In genomic region chr2:166424841-166425240, GRCh38 we compare ENCODE assay signal across 34 cellular contexts. TPM values are rescaled to one million over a fixed set of nuclear protein-coding genes. Genes with fewer than 3 reads are reported as not detected.
"Had no signal": no experiment of that assay in that cellular context is flagged by ENCODE, and none has a peak within 500 bp of the region (broad histone marks: within the 10 kb centered on the region; RNA-seq: fewer than 3 reads in every experiment).

No MANE protein-coding gene starts in this region.

- H3K27ac ChIP-seq: adrenal gland, ascending aorta, cardiac muscle cell, VCaP had no signal

- ATAC-seq: activated CD8-positive, alpha-beta T cell treated with anti-CD3 and anti-CD28 coated beads for 36 hours; activated naive CD4-positive, alpha-beta T cell treated with anti-CD3 and anti-CD28 coated beads, Interleukin-2, amount 50 U/mL, for 72 hours; activated T-cell treated with anti-CD3 and anti-CD28 coated beads, Interleukin-2, amount 50 U/mL, for 4 hours; activated T-cell treated with anti-CD3 and anti-CD28 coated beads, Interleukin-2, amount 50 U/mL, for 72 hours; activated T-helper 17 cell treated with anti-CD3 and anti-CD28 coated beads, Interleukin-2, amount 50 U/mL, for 72 hours had no signal

- H3K9me3 ChIP-seq: adrenal gland, ascending aorta had no signal

- H3K27me3 ChIP-seq: adrenal gland, ascending aorta, cardiac muscle cell had no signal

- FAIRE-seq: bronchial epithelial cell, TTC549 had no signal

- H3K4me3 ChIP-seq: adrenal gland, ascending aorta, cardiac muscle cell had no signal

- H3K36me3 ChIP-seq: adrenal gland, ascending aorta, cardiac muscle cell had no signal

- DNase-seq: activated B cell treated with CpG ODN at 0.5 μM for 24 hours; activated CD4-positive, alpha-beta memory T cell treated with anti-CD3 and anti-CD28 coated beads for 36 hours; activated CD4-positive, alpha-beta T cell treated with anti-CD3 and anti-CD28 coated beads for 4 hours; activated CD4-positive, alpha-beta T cell treated with anti-CD3 and anti-CD28 coated beads, Interleukin-2, amount 10 ng/mL, durations not matched to agents 24 days and 14 days; activated CD4-positive, alpha-beta T cell treated with anti-CD3 and anti-CD28 coated beads, Interleukin-2, amount 50 U/mL, for 1 hour; activated CD4-positive, alpha-beta T cell treated with anti-CD3 and anti-CD28 coated beads, Interleukin-2, amount 50 U/mL, for 4 hours; activated CD4-positive, CD25-positive, alpha-beta regulatory T cell treated with anti-CD3 and anti-CD28 coated beads, Interleukin-2, amount 50 U/mL, for 72 hours; activated CD8-positive, alpha-beta memory T cell treated with anti-CD3 and anti-CD28 coated beads, Interleukin-2, amount 50 U/mL, for 4 hours; activated CD8-positive, alpha-beta T cell treated with anti-CD3 and anti-CD28 coated beads for 36 hours; activated effector memory CD4-positive, alpha-beta T cell treated with anti-CD3 and anti-CD28 coated beads, Interleukin-2, amount 50 U/mL, for 16 hours; activated gamma-delta T cell treated with Interleukin-2 at 50 U/mL for 16 hours; activated naive CD4-positive, alpha-beta T cell; activated naive CD4-positive, alpha-beta T cell treated with anti-CD3 and anti-CD28 coated beads for 36 hours; activated naive CD4-positive, alpha-beta T cell treated with anti-CD3 and anti-CD28 coated beads, Interleukin-2, amount 50 U/mL, for 16 hours; activated naive CD8-positive, alpha-beta T cell treated with anti-CD3 and anti-CD28 coated beads for 36 hours; activated T-cell treated with anti-CD3 and anti-CD28 coated beads for 4 hours; activated T-cell treated with anti-CD3 and anti-CD28 coated beads, Interleukin-2, amount 50 U/mL, for 1 hour; activated T-cell treated with anti-CD3 and anti-CD28 coated beads, Interleukin-2, amount 50 U/mL, for 4 hours; activated T-cell treated with anti-CD3 and anti-CD28 coated beads, Interleukin-2, amount 50 U/mL, for 72 hours; adrenal gland; amniotic stem cell; caudate nucleus; cerebellar nuclear complex; T-helper 1 cell; T-helper 2 cell; T-helper 9 cell had no signal

- H3K4me1 ChIP-seq: adrenal gland, ascending aorta had no signal

RNA-seq across cellular contexts. Expression of gene SCN9A, which starts 49.1 kb away (rescaled TPM):
- total RNA-seq: activated B cell treated with CpG ODN at 0.5 μM for 24 hours; activated CD4-positive, alpha-beta memory T cell treated with anti-CD3 and anti-CD28 coated beads for 36 hours; activated CD4-positive, alpha-beta T cell treated with anti-CD3 and anti-CD28 coated beads, Interleukin-2, amount 10 ng/mL, durations not matched to agents 24 days and 14 days; activated CD8-positive, alpha-beta memory T cell treated with anti-CD3 and anti-CD28 coated beads for 36 hours; activated CD8-positive, alpha-beta T cell treated with anti-CD3 and anti-CD28 coated beads for 36 hours; activated naive CD4-positive, alpha-beta T cell treated with anti-CD3 and anti-CD28 coated beads for 36 hours; activated naive CD8-positive, alpha-beta T cell treated with anti-CD3 and anti-CD28 coated beads for 36 hours; activated T-helper 17 cell treated with anti-CD3 and anti-CD28 coated beads, Interleukin-2, amount 50 U/mL, for 72 hours had no signal
